ENCODE assay signal across 1 cellular context in the genomic region with DNA sequence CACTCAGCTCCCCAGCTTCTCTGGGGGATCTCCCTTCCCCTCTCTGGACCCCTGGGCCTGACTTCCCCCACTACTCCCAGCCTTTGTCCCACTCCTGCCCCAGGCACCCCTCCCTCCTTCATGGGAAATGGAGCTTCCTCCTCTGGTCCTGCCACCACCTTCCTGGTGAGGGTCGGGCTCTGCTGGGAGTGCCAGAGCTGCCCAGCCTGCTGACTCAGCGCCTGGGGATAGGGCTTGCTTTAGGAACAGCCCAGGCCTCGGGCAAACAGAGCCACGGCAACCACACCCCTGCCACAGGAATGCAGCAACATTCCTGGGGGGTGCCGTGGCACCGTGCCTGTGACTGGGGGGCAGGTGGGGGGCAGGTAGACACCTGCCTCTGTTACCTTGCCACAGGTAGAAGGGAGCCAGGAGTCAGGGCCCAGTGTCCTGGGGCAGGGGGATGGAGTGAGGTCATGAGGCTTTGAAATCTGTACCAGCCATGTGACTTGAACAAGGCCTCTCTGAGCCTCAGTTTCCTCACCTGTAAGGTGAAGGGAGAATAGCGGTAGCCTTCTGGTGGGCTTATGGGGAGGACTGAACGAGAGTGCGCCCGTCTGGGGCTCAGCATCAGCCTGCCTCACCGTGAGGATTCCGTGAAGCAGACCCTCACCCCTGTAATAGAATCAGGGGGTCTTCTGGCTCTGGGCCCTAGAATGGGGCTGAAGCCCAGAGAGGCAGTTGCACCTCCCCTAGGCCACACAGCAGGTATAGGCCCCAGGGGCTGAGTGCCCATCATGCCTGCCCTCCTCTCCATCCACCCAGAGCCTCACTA.
TF ChIP-seq lines count a peak whose summit lies in the region.

No MANE protein-coding gene starts in this region.

TF ChIP-seq in HepG2, 621 proteins besides CTCF, POLR2A, EP300 and RAD21:
- peak; percentile 90 to 95 for TF ChIP-seq MAFK (conservative IDR thresholded peaks at IDR 0.05 in 1 of 2, IDR thresholded peaks at IDR 0.05 in 1 of 2; ENCODE audit: low read length in 2 of 2)
- peak; percentile 93 for TF ChIP-seq ZEB1 (IDR thresholded peaks at IDR 0.05; ENCODE audit: insufficient replicate concordance, low read depth)
- TF ChIP-seq, protein P1, sequence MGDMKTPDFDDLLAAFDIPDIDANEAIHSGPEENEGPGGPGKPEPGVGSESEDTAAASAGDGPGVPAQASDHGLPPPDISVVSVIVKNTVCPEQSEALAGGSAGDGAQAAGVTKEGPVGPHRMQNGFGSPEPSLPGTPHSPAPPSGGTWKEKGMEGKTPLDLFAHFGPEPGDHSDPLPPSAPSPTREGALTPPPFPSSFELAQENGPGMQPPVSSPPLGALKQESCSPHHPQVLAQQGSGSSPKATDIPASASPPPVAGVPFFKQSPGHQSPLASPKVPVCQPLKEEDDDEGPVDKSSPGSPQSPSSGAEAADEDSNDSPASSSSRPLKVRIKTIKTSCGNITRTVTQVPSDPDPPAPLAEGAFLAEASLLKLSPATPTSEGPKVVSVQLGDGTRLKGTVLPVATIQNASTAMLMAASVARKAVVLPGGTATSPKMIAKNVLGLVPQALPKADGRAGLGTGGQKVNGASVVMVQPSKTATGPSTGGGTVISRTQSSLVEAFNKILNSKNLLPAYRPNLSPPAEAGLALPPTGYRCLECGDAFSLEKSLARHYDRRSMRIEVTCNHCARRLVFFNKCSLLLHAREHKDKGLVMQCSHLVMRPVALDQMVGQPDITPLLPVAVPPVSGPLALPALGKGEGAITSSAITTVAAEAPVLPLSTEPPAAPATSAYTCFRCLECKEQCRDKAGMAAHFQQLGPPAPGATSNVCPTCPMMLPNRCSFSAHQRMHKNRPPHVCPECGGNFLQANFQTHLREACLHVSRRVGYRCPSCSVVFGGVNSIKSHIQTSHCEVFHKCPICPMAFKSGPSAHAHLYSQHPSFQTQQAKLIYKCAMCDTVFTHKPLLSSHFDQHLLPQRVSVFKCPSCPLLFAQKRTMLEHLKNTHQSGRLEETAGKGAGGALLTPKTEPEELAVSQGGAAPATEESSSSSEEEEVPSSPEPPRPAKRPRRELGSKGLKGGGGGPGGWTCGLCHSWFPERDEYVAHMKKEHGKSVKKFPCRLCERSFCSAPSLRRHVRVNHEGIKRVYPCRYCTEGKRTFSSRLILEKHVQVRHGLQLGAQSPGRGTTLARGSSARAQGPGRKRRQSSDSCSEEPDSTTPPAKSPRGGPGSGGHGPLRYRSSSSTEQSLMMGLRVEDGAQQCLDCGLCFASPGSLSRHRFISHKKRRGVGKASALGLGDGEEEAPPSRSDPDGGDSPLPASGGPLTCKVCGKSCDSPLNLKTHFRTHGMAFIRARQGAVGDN (CRISPR knock-in tag; IDR thresholded peaks at IDR 0.05), result peak; percentile 48; the same call in 1 of the 2 replicates
- TF ChIP-seq FOSL2 (CRISPR knock-in tag; IDR thresholded peaks at IDR 0.05), result peak; percentile 58
- TF ChIP-seq ZNF691 (CRISPR knock-in tag; IDR thresholded peaks at IDR 0.05; ENCODE audit: borderline replicate concordance, low read depth), result 0 out of 2 replicates have a peak, but pooled peaks have one; percentile 14
- TF ChIP-seq ZGPAT (CRISPR knock-in tag; IDR thresholded peaks at IDR 0.05), result no peak
- TF ChIP-seq TEAD3 (CRISPR knock-in tag; optimal IDR thresholded peaks at IDR 0.05; ENCODE audit: borderline replicate concordance), result peak; percentile 90
- no peak for TF ChIP-seq ATAD3A (CRISPR knock-in tag; IDR thresholded peaks at IDR 0.05)
- peak; percentile 93 for TF ChIP-seq ZNF768 (CRISPR knock-in tag; IDR thresholded peaks at IDR 0.05)
- TF ChIP-seq HNRNPL (IDR thresholded peaks at IDR 0.05; ENCODE audit: low read depth, low read length), result peak; percentile 74
- no peak for TF ChIP-seq ZNF891 (CRISPR knock-in tag; IDR thresholded peaks at IDR 0.05)
- TF ChIP-seq TGIF2 (CRISPR knock-in tag; IDR thresholded peaks at IDR 0.05), result no peak
- TF ChIP-seq SALL1 (CRISPR knock-in tag; IDR thresholded peaks at IDR 0.05), result 0 out of 2 replicates have a peak, but pooled peaks have one; percentile 14
- TF ChIP-seq THAP7 (CRISPR knock-in tag; IDR thresholded peaks at IDR 0.05), result no peak
- TF ChIP-seq, protein P2, sequence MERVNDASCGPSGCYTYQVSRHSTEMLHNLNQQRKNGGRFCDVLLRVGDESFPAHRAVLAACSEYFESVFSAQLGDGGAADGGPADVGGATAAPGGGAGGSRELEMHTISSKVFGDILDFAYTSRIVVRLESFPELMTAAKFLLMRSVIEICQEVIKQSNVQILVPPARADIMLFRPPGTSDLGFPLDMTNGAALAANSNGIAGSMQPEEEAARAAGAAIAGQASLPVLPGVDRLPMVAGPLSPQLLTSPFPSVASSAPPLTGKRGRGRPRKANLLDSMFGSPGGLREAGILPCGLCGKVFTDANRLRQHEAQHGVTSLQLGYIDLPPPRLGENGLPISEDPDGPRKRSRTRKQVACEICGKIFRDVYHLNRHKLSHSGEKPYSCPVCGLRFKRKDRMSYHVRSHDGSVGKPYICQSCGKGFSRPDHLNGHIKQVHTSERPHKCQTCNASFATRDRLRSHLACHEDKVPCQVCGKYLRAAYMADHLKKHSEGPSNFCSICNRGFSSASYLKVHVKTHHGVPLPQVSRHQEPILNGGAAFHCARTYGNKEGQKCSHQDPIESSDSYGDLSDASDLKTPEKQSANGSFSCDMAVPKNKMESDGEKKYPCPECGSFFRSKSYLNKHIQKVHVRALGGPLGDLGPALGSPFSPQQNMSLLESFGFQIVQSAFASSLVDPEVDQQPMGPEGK (CRISPR knock-in tag; IDR thresholded peaks at IDR 0.05), result peak; percentile 89
- TF ChIP-seq MAFG (CRISPR knock-in tag; IDR thresholded peaks at IDR 0.05), result peak; percentile 90
- TF ChIP-seq ZFX (CRISPR knock-in tag; IDR thresholded peaks at IDR 0.05; ENCODE audit: low read depth), result peak; percentile 9; the same call in 1 of the 2 replicates
- no peak for TF ChIP-seq FOXA1 (IDR thresholded peaks at IDR 0.05)
- no peak for TF ChIP-seq FOXA1 (CRISPR knock-in tag; IDR thresholded peaks at IDR 0.05)
- peak; percentile 85 for TF ChIP-seq MAFF (IDR thresholded peaks at IDR 0.05; ENCODE audit: low read depth, low read length)
